ENCODE assay signal across 22 cellular contexts in the genomic region with DNA sequence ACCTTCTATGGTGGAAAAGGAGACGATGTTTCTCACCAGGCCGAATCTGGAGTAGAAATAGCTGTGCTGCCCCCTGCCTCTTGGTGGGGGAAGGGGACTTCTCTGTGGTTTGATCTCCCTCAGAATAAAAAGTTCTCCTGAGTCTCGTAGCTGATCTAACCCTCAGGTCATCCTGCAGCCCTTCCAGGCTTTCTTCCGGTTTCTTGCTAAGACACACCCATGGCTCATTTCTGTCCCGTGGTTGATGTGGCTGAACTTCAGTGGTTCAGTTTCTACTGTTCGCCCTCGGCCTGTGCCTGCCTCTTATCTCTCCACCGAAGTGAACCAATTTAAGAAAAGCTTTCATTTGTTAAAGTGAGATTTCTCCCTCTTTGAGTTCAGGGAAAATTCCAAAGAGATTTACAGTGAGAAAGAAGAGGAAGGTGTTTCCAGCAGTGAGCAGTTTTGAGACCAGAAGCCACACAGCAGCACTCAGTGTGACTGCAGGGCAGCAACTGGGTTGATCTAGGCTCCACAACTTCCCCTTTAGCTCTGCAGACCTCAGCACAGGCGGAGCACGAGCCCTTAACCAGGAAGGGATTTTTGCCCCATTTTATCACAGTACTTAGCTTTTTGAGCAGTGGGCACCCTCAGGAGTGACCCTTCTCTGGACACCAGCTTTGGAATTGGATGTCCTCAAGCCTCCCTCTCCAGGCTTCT. TPM values are rescaled to one million over a fixed set of nuclear protein-coding genes. Genes with fewer than 3 reads are reported as not detected.
DNase-seq lines count a peak whose midpoint lies in the region; ATAC-seq and TF ChIP-seq lines count a peak whose summit lies in the region.
"Had no signal": no experiment of that assay in that cellular context is flagged by ENCODE, and none has a peak within 500 bp of the region (broad histone marks: within the 10 kb centered on the region; RNA-seq: fewer than 3 reads in every experiment).

No MANE protein-coding gene starts in this region.

- H3K9me3 Mint-ChIP-seq in activated naive CD8-positive, alpha-beta T cell (ENCODE audit: low read depth): no peaks in the 10 kb centered on the region
- peaks cover 7% of the 10 kb centered on the region for H3K9me3 Mint-ChIP-seq in activated naive CD8-positive, alpha-beta T cell treated with anti-CD3 and anti-CD28 coated beads, Interleukin-2, amount 50 U/mL, for 24 hours
- H3K9me3 Mint-ChIP-seq: mesothelial cell of epicardium had no signal

- H3K4me3 ChIP-seq in fibroblast of the aortic adventitia (ENCODE audit: low read depth, low read length): no peak overlapping the region
- H3K4me3 ChIP-seq: GM12878, GM23338 had no signal

- H3K36me3 Mint-ChIP-seq in activated naive CD8-positive, alpha-beta T cell: peaks cover 25% of the 10 kb centered on the region
- H3K36me3 Mint-ChIP-seq in activated naive CD8-positive, alpha-beta T cell treated with anti-CD3 and anti-CD28 coated beads, Interleukin-2, amount 50 U/mL, for 24 hours (ENCODE audit: low read depth): peaks cover 40% of the 10 kb centered on the region
- H3K36me3 Mint-ChIP-seq: mesothelial cell of epicardium had no signal

- no peak overlapping the region for H3K4me3 Mint-ChIP-seq in activated naive CD8-positive, alpha-beta T cell
- H3K4me3 Mint-ChIP-seq in activated naive CD8-positive, alpha-beta T cell treated with anti-CD3 and anti-CD28 coated beads, Interleukin-2, amount 50 U/mL, for 24 hours: no peak overlapping the region
- H3K4me3 Mint-ChIP-seq: GM23338, mesothelial cell of epicardium had no signal

- H3K27ac Mint-ChIP-seq in activated naive CD8-positive, alpha-beta T cell: peak overlapping the region; percentile 43
- H3K27ac Mint-ChIP-seq in activated naive CD8-positive, alpha-beta T cell treated with anti-CD3 and anti-CD28 coated beads, Interleukin-2, amount 50 U/mL, for 24 hours: no peak overlapping the region
- H3K27ac Mint-ChIP-seq: GM23338, mesothelial cell of epicardium had no signal

- peaks cover 6% of the 10 kb centered on the region for H3K4me1 Mint-ChIP-seq in activated naive CD8-positive, alpha-beta T cell (ENCODE audit: low read depth)
- H3K4me1 Mint-ChIP-seq in activated naive CD8-positive, alpha-beta T cell treated with anti-CD3 and anti-CD28 coated beads, Interleukin-2, amount 50 U/mL, for 24 hours: peaks cover 4% of the 10 kb centered on the region
- H3K4me1 Mint-ChIP-seq: mesothelial cell of epicardium had no signal

- ATAC-seq in activated naive CD8-positive, alpha-beta T cell treated with anti-CD3 and anti-CD28 coated beads, Interleukin-2, amount 50 U/mL, for 24 hours: no peak
- no peak for ATAC-seq in esophagus mucosa
- ATAC-seq: GM12878, GM23338 had no signal

- DNase-seq in activated naive CD8-positive, alpha-beta T cell treated with anti-CD3 and anti-CD28 coated beads, Interleukin-2, amount 50 U/mL, for 24 hours: no peak
- DNase-seq in NOMO-1 treated with dmso at 0.1 percent for 144 hours (lab: John Stamatoyannopoulos, UW; ENCODE audit: unreplicated experiment): peak; percentile 54
- DNase-seq in fibroblast of the aortic adventitia (ENCODE audit: low read depth): peak; percentile 28
- DNase-seq in superior temporal gyrus (ENCODE audit: extremely low spot score): peak; percentile 13
- DNase-seq in NCI-H82 treated with DMSO at 0.1 percent for 48 hours (lab: John Stamatoyannopoulos, UW; ENCODE audit: unreplicated experiment): no peak
- no peak for DNase-seq in GM20000 (ENCODE audit: low spot score)
- DNase-seq: activated CD4-positive, CD25-positive, alpha-beta regulatory T cell; activated CD8-positive, alpha-beta memory T cell treated with anti-CD3 and anti-CD28 coated beads, Interleukin-2, amount 50 U/mL, for 4 hours; activated naive CD4-positive, alpha-beta T cell treated with anti-CD3 and anti-CD28 coated beads, Interleukin-2, amount 50 U/mL, for 16 hours; brain microvascular endothelial cell; islet precursor cell; NCI-H1694; NCI-H510A treated with DMSO at 0.1 percent for 48 hours; retina; stimulated activated CD4-positive, alpha-beta T cell treated with anti-CD3 and anti-CD28 coated beads, Interleukin-2, amount 100 ng/mL, for 24 hours had no signal

- TF ChIP-seq CTCF in fibroblast of the aortic adventitia (IDR thresholded peaks at IDR 0.05; ENCODE audit: insufficient read depth, low read length) (no peak), GM20000 (IDR thresholded peaks at IDR 0.05; ENCODE audit: extremely low read depth, missing control alignments) (no peak)

- no peaks in the 10 kb centered on the region for H3K27me3 Mint-ChIP-seq in activated naive CD8-positive, alpha-beta T cell
- H3K27me3 Mint-ChIP-seq in activated naive CD8-positive, alpha-beta T cell treated with anti-CD3 and anti-CD28 coated beads, Interleukin-2, amount 50 U/mL, for 24 hours: no peaks in the 10 kb centered on the region

RNA-seq across cellular contexts. Expression of gene CACNG5, which starts 34.9 kb away (rescaled TPM):
- total RNA-seq in fibroblast of the aortic adventitia (ENCODE audit: low replicate concordance) (not detected in 2 replicates), esophagus mucosa (not detected)
- total RNA-seq: fibroblast of lung, GM12878, LHCN-M2, mesothelial cell of epicardium had no signal

Comparison
In these comparisons a context has a peak if more than half of its experiments do, and no peak if none do; other contexts are left out.
1. DNase-seq: peak in NOMO-1 treated with dmso at 0.1 percent for 144 hours (single experiment), fibroblast of the aortic adventitia (single experiment) and superior temporal gyrus (single experiment); none in activated naive CD8-positive, alpha-beta T cell treated with anti-CD3 and anti-CD28 coated beads, Interleukin-2, amount 50 U/mL, for 24 hours (single experiment), NCI-H82 treated with DMSO at 0.1 percent for 48 hours (single experiment) and GM20000 (single experiment).